In the genomic region with DNA sequence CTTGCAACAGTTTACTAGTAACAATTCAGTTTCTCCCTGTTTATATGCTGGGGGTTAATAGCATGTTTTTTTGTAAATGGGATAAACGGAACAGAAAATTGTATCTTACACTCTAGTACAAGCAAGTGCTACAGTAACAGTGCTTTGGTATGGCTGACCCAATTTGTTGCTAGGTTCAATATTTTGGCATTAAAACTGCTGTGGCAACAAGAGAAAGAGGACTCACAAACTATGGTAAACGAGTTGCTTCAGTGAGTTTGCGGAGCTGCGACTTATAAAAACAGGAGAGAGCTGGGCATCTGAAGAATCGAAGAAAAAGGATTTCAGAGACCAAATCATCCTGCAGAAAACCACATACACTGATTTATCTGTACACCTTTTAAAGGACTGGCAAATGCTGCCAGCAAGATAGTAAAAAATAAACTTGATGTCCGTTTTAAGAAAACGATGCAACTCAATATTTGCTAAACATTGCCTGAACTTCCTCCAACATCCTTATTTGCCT, we compare ENCODE assay signal across 8 cellular contexts. TPM values are rescaled to one million over a fixed set of nuclear protein-coding genes. Genes with fewer than 3 reads are reported as not detected.
DNase-seq lines count a peak whose midpoint lies in the region; ATAC-seq, FAIRE-seq and TF ChIP-seq lines count a peak whose summit lies in the region.

No MANE protein-coding gene starts in this region.

- H3K4me3 ChIP-seq in fibroblast of lung (replicated peaks in 1 of 4; ENCODE audit: control extremely low read depth in 1 of 4, insufficient read depth in 1 of 4, low read depth in 3 of 4, low read length in 4 of 4) = peak overlapping the region; percentile 54 to 98 (median 81)
- H3K4me3 ChIP-seq in trophoblast cell (ENCODE audit: low read depth, low read length) = no peak overlapping the region

- no peak overlapping the region for H2BK120ac ChIP-seq in trophoblast cell (ENCODE audit: insufficient read depth, low read length, poor library complexity)

- H3K4me3 Mint-ChIP-seq in T-cell = peak overlapping the region; percentile 85 to 91 (median 90)

- H3K4me1 Mint-ChIP-seq in T-cell = peaks cover 68 to 80% (median 75%) of the 10 kb centered on the region in 3 donors

- no peak overlapping the region for H3K4ac ChIP-seq in trophoblast cell (ENCODE audit: low read depth, low read length)

- peak overlapping the region; percentile 83 for H3K27ac ChIP-seq in fibroblast of lung (ENCODE audit: insufficient read depth, low read length)
- no peak overlapping the region for H3K27ac ChIP-seq in trophoblast cell (ENCODE audit: low read depth, low read length)

- H3K23ac ChIP-seq in trophoblast cell (ENCODE audit: low read length) = no peak overlapping the region

- H3K79me1 ChIP-seq in trophoblast cell (ENCODE audit: low read length) = peaks cover 15% of the 10 kb centered on the region

- H3K9ac ChIP-seq in fibroblast of lung (ENCODE audit: insufficient read depth, low read length) = peak overlapping the region; percentile 46
- H3K9ac ChIP-seq in trophoblast cell (ENCODE audit: low read length) = no peak overlapping the region

- TF ChIP-seq POLR2A in GM12891 (IDR thresholded peaks at IDR 0.05; ENCODE audit: low read depth, low read length) = no peak

- H2AFZ ChIP-seq in fibroblast of lung (ENCODE audit: low read length) (no peak overlapping the region), trophoblast cell (ENCODE audit: insufficient read depth, low read length, poor library complexity) (no peak overlapping the region)

- no peaks in the 10 kb centered on the region for H4K20me1 ChIP-seq in fibroblast of lung (ENCODE audit: control insufficient read depth, extremely low read depth, insufficient read depth, low read length)

- H4K8ac ChIP-seq in trophoblast cell (ENCODE audit: low read depth, low read length) = no peak overlapping the region

- CTCF ChIA-PET in T-cell (lab: Charles Lee) = interaction anchor here (1.0 to 1.1 kb wide), 2 partner anchors 8 to 153 kb away, joined by 4 to 5 read pairs; no protein-coding TSS in a partner anchor

- H4K91ac ChIP-seq in trophoblast cell (ENCODE audit: low read depth, low read length) = no peak overlapping the region

- no peak overlapping the region for H2AK5ac ChIP-seq in trophoblast cell (ENCODE audit: low read length)

- no peaks in the 10 kb centered on the region for H3K9me3 Mint-ChIP-seq in T-cell

- H3K27me3 Mint-ChIP-seq in T-cell = no peaks in the 10 kb centered on the region

- H3K4me1 ChIP-seq in fibroblast of lung (ENCODE audit: control insufficient read depth, extremely low read depth, insufficient read depth, low read length) (peaks cover 2% of the 10 kb centered on the region), trophoblast cell (ENCODE audit: control insufficient read depth in 1 of 2, insufficient read depth in 2 of 2, low read length in 2 of 2) (peaks cover 0 to 7% of the 10 kb centered on the region in 2 experiments)

- no peak overlapping the region for H4K12ac ChIP-seq in trophoblast cell (ENCODE audit: low read depth, low read length)

- H3K18ac ChIP-seq in trophoblast cell (ENCODE audit: low read length) = no peak overlapping the region

- WGBS in trophoblast cell (ENCODE audit: extremely low coverage, insufficient coverage, insufficient read length) = no CpG with 5 or more reads among the region's 7 CpGs

- no peaks in the 10 kb centered on the region for H3K36me3 ChIP-seq in fibroblast of lung (ENCODE audit: control insufficient read depth, insufficient read depth, low read length)
- H3K36me3 ChIP-seq in trophoblast cell (ENCODE audit: control insufficient read depth in 1 of 2, insufficient read depth in 2 of 2, low read length in 2 of 2) = peaks cover 0 to 1% of the 10 kb centered on the region in 2 experiments

- no peak overlapping the region for H3K14ac ChIP-seq in trophoblast cell (ENCODE audit: low read length)

- H3K27ac Mint-ChIP-seq in T-cell = peak overlapping the region; percentile 89 to 91

- H2BK5ac ChIP-seq in trophoblast cell (ENCODE audit: low read depth, low read length, poor library complexity) = no peak overlapping the region

- ATAC-seq in T-cell (replicated peaks in 1 of 4) = no peak
- ATAC-seq in GM19463 (IDR thresholded peaks at IDR 0.05; ENCODE audit: unreplicated experiment) = no peak
- ATAC-seq in HG03378 (IDR thresholded peaks at IDR 0.05; ENCODE audit: unreplicated experiment) = no peak

- POLR2A ChIA-PET in T-cell (lab: Charles Lee) = interaction anchor here in 1 of 2 donors (1.0 to 1.8 kb wide), 2 partner anchors 8 to 15 kb away, joined by 4 to 10 read pairs; no protein-coding TSS in a partner anchor

- H3K9me3 ChIP-seq in fibroblast of lung (ENCODE audit: control insufficient read depth, insufficient read depth, low read depth, low read length) (no peaks in the 10 kb centered on the region), trophoblast cell (ENCODE audit: insufficient read depth, low read depth, low read length) (no peaks in the 10 kb centered on the region)

- DNase-seq in GM12891 (ENCODE audit: insufficient read length, low spot score) (no peak), T-cell (peak in 2 of 34 experiments; percentile 10 to 20), fibroblast of lung (ENCODE audit: low read depth in 2 of 2) (peak; percentile 42 to 62), trophoblast cell (peak in 1 of 2 donors; percentile 12), NCI-H1694 treated with DMSO at 0.1 percent for 48 hours (lab: John Stamatoyannopoulos, UW) (no peak), NK-92 (lab: John Stamatoyannopoulos, UW; ENCODE audit: unreplicated experiment) (no peak)

- no peak overlapping the region for H2BK12ac ChIP-seq in trophoblast cell (ENCODE audit: low read length)

- TF ChIP-seq CTCF in fibroblast of lung (conservative IDR thresholded peaks at IDR 0.05 in 1 of 2, IDR thresholded peaks at IDR 0.05 in 1 of 2; ENCODE audit: low read depth in 1 of 2, low read length in 2 of 2) = no peak

- H3K36me3 Mint-ChIP-seq in T-cell = peaks cover 25% of the 10 kb centered on the region

- FAIRE-seq in GM12891 (lab: Jason Lieb, UNC) = peak; percentile 45

- no peaks in the 10 kb centered on the region for H3K27me3 ChIP-seq in fibroblast of lung (ENCODE audit: control insufficient read depth, insufficient read depth, low read length)
- no peaks in the 10 kb centered on the region for H3K27me3 ChIP-seq in trophoblast cell (ENCODE audit: insufficient read depth, low read length)

- H3K79me2 ChIP-seq in fibroblast of lung (ENCODE audit: control insufficient read depth, insufficient read depth, low read length) = peaks cover 91% of the 10 kb centered on the region
- H3K79me2 ChIP-seq in trophoblast cell (ENCODE audit: control insufficient read depth, insufficient read depth, low read length, poor library complexity) = peaks cover 9% of the 10 kb centered on the region

- H3K4me2 ChIP-seq in fibroblast of lung (ENCODE audit: extremely low read depth, insufficient read depth, low read length) = peak overlapping the region; percentile 85
- H3K4me2 ChIP-seq in trophoblast cell (ENCODE audit: low read length) = peak overlapping the region; percentile 74

TF ChIP-seq in GM12891, 5 proteins besides CTCF, POLR2A, EP300 and RAD21:
- TF ChIP-seq PAX5 (IDR thresholded peaks at IDR 0.05; ENCODE audit: insufficient read depth, low read length, severe bottlenecking) = no peak
- TF ChIP-seq POU2F2 (IDR thresholded peaks at IDR 0.05; ENCODE audit: low read depth, low read length) = no peak
- TF ChIP-seq SPI1 (IDR thresholded peaks at IDR 0.05; ENCODE audit: low read depth, low read length) = no peak
- TF ChIP-seq POLR2AphosphoS5 (IDR thresholded peaks at IDR 0.05; ENCODE audit: low read depth, low read length) = no peak
- no peak for TF ChIP-seq TAF1 (IDR thresholded peaks at IDR 0.05; ENCODE audit: low read depth, low read length)
TF ChIP-seq in GM12891: peak in this region for 0.

RNA-seq across cellular contexts. Expression of a gene that starts 2.2 kb away (rescaled TPM):
- 59.7 TPM for polyA plus RNA-seq in GM12891 (2012; ENCODE audit: low read depth, missing spikeins)
- total RNA-seq in T-cell (10 to 100 TPM; 71.0 to 89.2 (median 82.9) TPM), fibroblast of lung (286 and 327 TPM in 2 replicates)
- polyA plus RNA-seq in fibroblast of lung = 130 and 146 TPM in 2 replicates
- 96.3 and 131 TPM in 2 replicates for polyA plus RNA-seq in fibroblast of lung (2012)
- 42.3 and 47.0 TPM in 2 replicates for polyA minus RNA-seq in fibroblast of lung (ENCODE audit: low replicate concordance)
- polyA plus RNA-seq in trophoblast cell (2013) = 35.6 and 37.0 TPM in 2 replicates

RNA-seq across cellular contexts. Expression of a gene that starts 2.6 kb away (rescaled TPM):
- 10.9 TPM for polyA plus RNA-seq in GM12891 (2012; ENCODE audit: low read depth, missing spikeins)
- total RNA-seq in T-cell (10 to 100 TPM; 20.9 to 29.3 (median 22.1) TPM), fibroblast of lung (21.6 and 26.2 TPM in 2 replicates)
- polyA plus RNA-seq in fibroblast of lung = 20.3 and 26.3 TPM in 2 replicates
- 15.1 and 17.7 TPM in 2 replicates for polyA plus RNA-seq in fibroblast of lung (2012)
- 1.1 and 1.6 TPM in 2 replicates for polyA minus RNA-seq in fibroblast of lung (ENCODE audit: low replicate concordance)
- polyA plus RNA-seq in trophoblast cell (2013) = 13.2 and 13.4 TPM in 2 replicates

Comparison
In these comparisons a context has a peak if more than half of its experiments do, and no peak if none do; other contexts are left out.
1. DNase-seq: peak in fibroblast of lung (2 of 2); none in GM12891 (single experiment), NCI-H1694 treated with DMSO at 0.1 percent for 48 hours (single experiment) and NK-92 (single experiment).